In the genomic region with DNA sequence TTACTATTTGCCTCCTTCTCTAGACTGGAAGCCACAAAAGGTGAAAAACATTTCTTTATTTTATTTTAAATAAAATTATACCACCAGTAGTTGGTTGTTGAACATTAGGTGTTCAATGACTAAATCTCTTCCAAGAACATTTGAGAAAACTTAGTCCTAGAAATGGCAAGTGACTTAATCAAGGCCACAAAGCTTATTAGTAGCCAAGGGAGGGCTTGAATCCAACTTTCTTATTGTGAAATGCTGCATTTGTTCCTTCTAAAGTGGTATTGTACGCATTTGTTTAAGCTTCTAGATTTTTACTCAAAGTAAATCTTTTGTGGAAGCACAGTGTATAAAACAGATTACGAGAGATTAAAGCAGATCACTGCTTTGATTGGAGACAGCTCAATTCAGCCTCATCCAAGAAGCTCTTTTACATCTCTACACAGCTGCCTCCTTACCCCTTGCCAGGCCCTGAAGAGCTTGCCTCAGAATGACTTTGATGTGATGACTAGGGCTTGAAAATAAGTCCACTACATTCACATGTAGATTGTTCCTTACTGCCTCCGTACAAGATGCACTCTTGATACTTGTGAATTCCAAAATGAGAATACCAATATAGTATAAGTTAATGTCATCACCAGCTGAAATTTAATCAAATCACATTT, we compare ENCODE assay signal across 22 cellular contexts.
"Had no signal": no experiment of that assay in that cellular context is flagged by ENCODE, and none has a peak within 500 bp of the region (broad histone marks: within the 10 kb centered on the region; RNA-seq: fewer than 3 reads in every experiment).

No MANE protein-coding gene starts in this region.

- H3K36me3 ChIP-seq: breast epithelium had no signal

- DNase-seq: activated CD4-positive, alpha-beta T cell treated with anti-CD3 and anti-CD28 coated beads for 48 hours; activated CD4-positive, alpha-beta T cell treated with anti-CD3 and anti-CD28 coated beads, Interleukin-2, amount 50 U/mL, for 4 hours; activated CD4-positive, CD25-positive, alpha-beta regulatory T cell treated with anti-CD3 and anti-CD28 coated beads, Interleukin-2, amount 50 U/mL, for 72 hours; activated CD8-positive, alpha-beta memory T cell treated with anti-CD3 and anti-CD28 coated beads, Interleukin-2, amount 50 U/mL, for 48 hours; activated CD8-positive, alpha-beta T cell treated with anti-CD3 and anti-CD28 coated beads, Interleukin-2, amount 10 ng/mL, durations not matched to agents 7 days and 5 days; activated effector memory CD4-positive, alpha-beta T cell treated with Interleukin-2 at 50 U/mL for 16 hours; activated naive CD4-positive, alpha-beta T cell; activated T-cell treated with anti-CD3 and anti-CD28 coated beads, Interleukin-2, amount 50 U/mL, for 1 hour; aorta; caudate nucleus; NCI-H1092; NCI-H1417; NCI-H1930; NCI-H2171; NCI-H2227 treated with DMSO at 0.1 percent for 48 hours; NCI-H446 treated with DMSO at 0.1 percent for 48 hours; NCI-H524 treated with DMSO at 0.1 percent for 48 hours; NCI-H748 treated with DMSO at 0.1 percent for 48 hours; NK-92 treated with Interleukin-12 subunit alpha and Interleukin-12 subunit beta, amount 100 ng/mL, for 24 hours; SHP77 treated with DMSO at 0.1 percent for 48 hours had no signal

- H3K4me1 ChIP-seq: breast epithelium had no signal

- ATAC-seq: activated CD8-positive, alpha-beta T cell treated with anti-CD3 and anti-CD28 coated beads, Interleukin-2, amount 10 ng/mL, durations not matched to agents 7 days and 5 days; WTC11 had no signal

- H3K27me3 ChIP-seq: breast epithelium had no signal

- H3K9me3 ChIP-seq: breast epithelium had no signal

- H3K27ac ChIP-seq: breast epithelium had no signal

- H3K4me3 ChIP-seq: breast epithelium had no signal
